1 cellular context compared by ENCODE assay signal in the genomic region with DNA sequence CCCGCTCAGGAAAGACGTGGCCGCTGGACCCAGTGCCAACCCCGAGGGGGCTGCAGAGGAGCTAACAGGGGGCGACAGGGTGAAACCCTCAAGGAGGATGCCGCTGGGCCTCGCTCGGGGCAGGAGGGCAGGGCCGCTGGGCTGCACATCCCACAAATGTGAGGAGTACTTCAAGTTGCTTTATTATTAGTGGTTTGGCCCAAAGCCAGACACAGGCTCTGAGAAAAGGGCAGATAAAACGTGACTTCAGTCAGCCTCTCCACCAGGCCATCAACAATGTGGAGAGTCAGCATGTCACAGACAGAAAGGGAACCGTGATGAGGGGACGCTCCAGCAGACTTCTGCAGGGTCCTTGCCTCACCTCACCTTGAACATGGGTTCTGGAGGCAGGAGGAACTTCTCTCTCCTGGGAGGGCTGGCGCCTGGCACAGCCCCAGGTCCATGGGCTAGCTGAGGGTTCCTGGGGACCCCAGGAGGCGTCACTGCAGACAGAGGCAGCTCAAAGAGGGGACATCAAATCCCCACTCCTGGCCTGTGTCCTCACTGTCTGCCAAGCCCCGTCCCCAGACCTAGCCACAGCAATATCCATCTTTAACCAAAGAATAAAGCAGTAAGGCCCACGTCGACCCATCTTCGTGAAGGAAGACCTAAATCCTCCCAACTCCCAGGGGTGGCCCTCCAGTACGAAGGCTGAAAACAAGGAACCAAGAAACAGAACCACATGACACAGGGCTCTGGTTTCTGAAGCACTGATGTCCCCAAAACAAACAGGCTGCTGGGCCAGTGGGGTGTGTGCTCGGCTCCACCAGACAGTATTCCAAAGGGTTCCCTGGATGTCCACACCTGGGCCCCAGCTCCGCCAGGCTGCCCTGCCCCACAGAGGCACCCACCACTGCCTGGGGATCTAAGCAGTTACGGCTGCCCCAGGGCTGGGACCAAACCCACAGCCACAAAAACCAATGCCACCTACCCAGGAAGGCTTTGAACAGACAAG.
A peak's percentile ranks its signal among the peaks of the same experiment; 100 is the strongest.
TF ChIP-seq lines count a peak whose summit lies in the region.

No MANE protein-coding gene starts in this region.

TF ChIP-seq in HepG2, 621 proteins besides CTCF, POLR2A, EP300 and RAD21 (continued from another document):
- TF ChIP-seq, protein P1, sequence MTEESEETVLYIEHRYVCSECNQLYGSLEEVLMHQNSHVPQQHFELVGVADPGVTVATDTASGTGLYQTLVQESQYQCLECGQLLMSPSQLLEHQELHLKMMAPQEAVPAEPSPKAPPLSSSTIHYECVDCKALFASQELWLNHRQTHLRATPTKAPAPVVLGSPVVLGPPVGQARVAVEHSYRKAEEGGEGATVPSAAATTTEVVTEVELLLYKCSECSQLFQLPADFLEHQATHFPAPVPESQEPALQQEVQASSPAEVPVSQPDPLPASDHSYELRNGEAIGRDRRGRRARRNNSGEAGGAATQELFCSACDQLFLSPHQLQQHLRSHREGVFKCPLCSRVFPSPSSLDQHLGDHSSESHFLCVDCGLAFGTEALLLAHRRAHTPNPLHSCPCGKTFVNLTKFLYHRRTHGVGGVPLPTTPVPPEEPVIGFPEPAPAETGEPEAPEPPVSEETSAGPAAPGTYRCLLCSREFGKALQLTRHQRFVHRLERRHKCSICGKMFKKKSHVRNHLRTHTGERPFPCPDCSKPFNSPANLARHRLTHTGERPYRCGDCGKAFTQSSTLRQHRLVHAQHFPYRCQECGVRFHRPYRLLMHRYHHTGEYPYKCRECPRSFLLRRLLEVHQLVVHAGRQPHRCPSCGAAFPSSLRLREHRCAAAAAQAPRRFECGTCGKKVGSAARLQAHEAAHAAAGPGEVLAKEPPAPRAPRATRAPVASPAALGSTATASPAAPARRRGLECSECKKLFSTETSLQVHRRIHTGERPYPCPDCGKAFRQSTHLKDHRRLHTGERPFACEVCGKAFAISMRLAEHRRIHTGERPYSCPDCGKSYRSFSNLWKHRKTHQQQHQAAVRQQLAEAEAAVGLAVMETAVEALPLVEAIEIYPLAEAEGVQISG (CRISPR knock-in tag; IDR thresholded peaks at IDR 0.05), result no peak
- TF ChIP-seq HOXA9 (CRISPR knock-in tag; IDR thresholded peaks at IDR 0.05; ENCODE audit: borderline replicate concordance) (no peak), ZNF556 (CRISPR knock-in tag; IDR thresholded peaks at IDR 0.05; ENCODE audit: borderline replicate concordance) (no peak), KDM5B (CRISPR knock-in tag; IDR thresholded peaks at IDR 0.05; ENCODE audit: borderline replicate concordance) (peak; percentile 18; the same call in 1 of the 2 replicates), ZNF44 (CRISPR knock-in tag; IDR thresholded peaks at IDR 0.05) (no peak), AGO2 (optimal IDR thresholded peaks at IDR 0.05; ENCODE audit: low read depth, low read length) (no peak)
- TF ChIP-seq, protein P2, sequence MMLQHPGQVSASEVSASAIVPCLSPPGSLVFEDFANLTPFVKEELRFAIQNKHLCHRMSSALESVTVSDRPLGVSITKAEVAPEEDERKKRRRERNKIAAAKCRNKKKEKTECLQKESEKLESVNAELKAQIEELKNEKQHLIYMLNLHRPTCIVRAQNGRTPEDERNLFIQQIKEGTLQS (CRISPR knock-in tag; IDR thresholded peaks at IDR 0.05), result no peak
